ENCODE assay signal across 9 cellular contexts in genomic region chr5:150793423-150793888, GRCh38. TPM values are rescaled to one million over a fixed set of nuclear protein-coding genes. Genes with fewer than 3 reads are reported as not detected.
"Had no signal": no experiment of that assay in that cellular context is flagged by ENCODE, and none has a peak within 500 bp of the region (broad histone marks: within the 10 kb centered on the region; RNA-seq: fewer than 3 reads in every experiment).

No MANE protein-coding gene starts in this region.

RNA-seq across cellular contexts. Expression of gene IRGM, which starts 52.9 kb away (rescaled TPM):
- total RNA-seq: left colon, left lung, lung, neural crest cell, osteoblast, right cardiac atrium, sciatic nerve, temporal lobe, tibial nerve had no signal
- polyA plus RNA-seq: right cardiac atrium had no signal
